ENCODE assay signal across 14 cellular contexts in the genomic region with DNA sequence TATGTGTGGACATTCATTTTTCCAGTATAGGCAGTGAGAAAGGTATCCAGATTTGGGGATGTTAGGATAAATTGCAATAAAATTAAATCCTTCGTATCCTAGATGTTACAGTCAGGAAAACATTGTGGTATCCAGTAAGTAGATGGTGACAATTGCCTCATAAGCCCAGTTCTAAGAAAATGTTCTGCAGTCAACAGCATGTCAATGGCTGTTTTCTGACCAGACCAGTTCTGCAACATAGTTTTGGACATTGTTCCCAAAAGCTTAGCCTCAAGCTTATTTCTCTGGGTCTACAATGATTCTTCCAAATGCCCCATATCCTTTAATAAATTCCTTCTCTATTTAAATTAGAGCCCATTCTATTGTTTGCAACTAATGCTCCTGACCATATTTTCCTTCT.
DNase-seq lines count a peak whose midpoint lies in the region; ATAC-seq and TF ChIP-seq lines count a peak whose summit lies in the region.
"Had no signal": no experiment of that assay in that cellular context is flagged by ENCODE, and none has a peak within 500 bp of the region (broad histone marks: within the 10 kb centered on the region; RNA-seq: fewer than 3 reads in every experiment).

No MANE protein-coding gene starts in this region.

- no peak for TF ChIP-seq CTCF in epithelial cell of esophagus (IDR thresholded peaks at IDR 0.05; ENCODE audit: insufficient read depth, low read depth, low read length, missing control alignments)

- TF ChIP-seq RAD21 in Ishikawa (IDR thresholded peaks at IDR 0.05; ENCODE audit: low read depth): 0 out of 2 replicates have a peak, but pooled peaks have one; percentile 2

- TF ChIP-seq EP300 in Ishikawa (IDR thresholded peaks at IDR 0.05; ENCODE audit: borderline replicate concordance): peak; percentile 44; the same call in 1 of the 2 replicates

- no peaks in the 10 kb centered on the region for H3K27me3 Mint-ChIP-seq in activated T-cell treated with anti-CD3 and anti-CD28 coated beads, Interleukin-2, amount 50 U/mL, for 72 hours (ENCODE audit: low read depth)

- peaks cover 0 to 2% of the 10 kb centered on the region in 2 donors for H3K36me3 Mint-ChIP-seq in activated T-cell treated with anti-CD3 and anti-CD28 coated beads, Interleukin-2, amount 50 U/mL, for 72 hours (ENCODE audit: insufficient read depth in 2 of 2)

- H3K4me3 Mint-ChIP-seq in activated T-cell treated with anti-CD3 and anti-CD28 coated beads, Interleukin-2, amount 50 U/mL, for 72 hours: no peak overlapping the region

- H3K4me3 ChIP-seq in epithelial cell of esophagus (ENCODE audit: low read length): no peak overlapping the region

- H3K27ac Mint-ChIP-seq in activated T-cell treated with anti-CD3 and anti-CD28 coated beads, Interleukin-2, amount 50 U/mL, for 72 hours: no peak overlapping the region

- peaks cover under 1 to 1% of the 10 kb centered on the region in 2 donors for H3K9me3 Mint-ChIP-seq in activated T-cell treated with anti-CD3 and anti-CD28 coated beads, Interleukin-2, amount 50 U/mL, for 72 hours

- DNase-seq in ELF-1 (ENCODE audit: low read depth, low spot score): peak; percentile 68
- DNase-seq in epithelial cell of esophagus (ENCODE audit: low read depth): peak; percentile 66
- peak; percentile 16 for DNase-seq in mucosa of gallbladder (ENCODE audit: low spot score)
- DNase-seq in activated T-cell treated with anti-CD3 and anti-CD28 coated beads, Interleukin-2, amount 50 U/mL, for 72 hours: no peak
- no peak for DNase-seq in OCI-M2 (lab: John Stamatoyannopoulos, UW; ENCODE audit: unreplicated experiment)
- no peak for DNase-seq in epidermal melanocyte (ENCODE audit: insufficient read length, low spot score)
- DNase-seq: COR-L47, DMS153, HCEC 1CT, NCI-H1417 treated with DMSO at 0.1 percent for 48 hours, NCI-H2029, NCI-H510A, SHP77 had no signal

- ATAC-seq in activated T-cell treated with anti-CD3 and anti-CD28 coated beads, Interleukin-2, amount 50 U/mL, for 72 hours (replicated peaks in 1 of 2): no peak

- H3K4me1 Mint-ChIP-seq in activated T-cell treated with anti-CD3 and anti-CD28 coated beads, Interleukin-2, amount 50 U/mL, for 72 hours (ENCODE audit: low read depth): no peaks in the 10 kb centered on the region

TF ChIP-seq in Ishikawa, 13 proteins besides CTCF, POLR2A, EP300 and RAD21:
- TF ChIP-seq TCF12 (IDR thresholded peaks at IDR 0.05; ENCODE audit: low read depth): peak; percentile 54; the same call in 1 of the 2 replicates
- TF ChIP-seq, protein P1, sequence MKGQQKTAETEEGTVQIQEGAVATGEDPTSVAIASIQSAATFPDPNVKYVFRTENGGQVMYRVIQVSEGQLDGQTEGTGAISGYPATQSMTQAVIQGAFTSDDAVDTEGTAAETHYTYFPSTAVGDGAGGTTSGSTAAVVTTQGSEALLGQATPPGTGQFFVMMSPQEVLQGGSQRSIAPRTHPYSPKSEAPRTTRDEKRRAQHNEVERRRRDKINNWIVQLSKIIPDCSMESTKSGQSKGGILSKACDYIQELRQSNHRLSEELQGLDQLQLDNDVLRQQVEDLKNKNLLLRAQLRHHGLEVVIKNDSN (IDR thresholded peaks at IDR 0.05): no peak
- peak; percentile 64 for TF ChIP-seq CEBPB (IDR thresholded peaks at IDR 0.05)
- no peak for TF ChIP-seq FOXM1 (IDR thresholded peaks at IDR 0.05; ENCODE audit: borderline replicate concordance, low read depth)
- no peak for TF ChIP-seq ZBTB7A (IDR thresholded peaks at IDR 0.05; ENCODE audit: low read depth)
- no peak for TF ChIP-seq CREB1 (IDR thresholded peaks at IDR 0.05; ENCODE audit: low read depth)
- TF ChIP-seq, protein P2, sequence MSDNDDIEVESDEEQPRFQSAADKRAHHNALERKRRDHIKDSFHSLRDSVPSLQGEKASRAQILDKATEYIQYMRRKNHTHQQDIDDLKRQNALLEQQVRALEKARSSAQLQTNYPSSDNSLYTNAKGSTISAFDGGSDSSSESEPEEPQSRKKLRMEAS (IDR thresholded peaks at IDR 0.05): peak; percentile 57; the same call in 1 of the 2 replicates
- peak; percentile 59; the same call in 1 of the 2 replicates for TF ChIP-seq YY1 (IDR thresholded peaks at IDR 0.05; ENCODE audit: low read depth)
- peak; percentile 75 for TF ChIP-seq TEAD4 (IDR thresholded peaks at IDR 0.05)
- no peak for TF ChIP-seq NFIC (IDR thresholded peaks at IDR 0.05)
- no peak for TF ChIP-seq EGR1 (IDR thresholded peaks at IDR 0.05)
- TF ChIP-seq, protein P3, sequence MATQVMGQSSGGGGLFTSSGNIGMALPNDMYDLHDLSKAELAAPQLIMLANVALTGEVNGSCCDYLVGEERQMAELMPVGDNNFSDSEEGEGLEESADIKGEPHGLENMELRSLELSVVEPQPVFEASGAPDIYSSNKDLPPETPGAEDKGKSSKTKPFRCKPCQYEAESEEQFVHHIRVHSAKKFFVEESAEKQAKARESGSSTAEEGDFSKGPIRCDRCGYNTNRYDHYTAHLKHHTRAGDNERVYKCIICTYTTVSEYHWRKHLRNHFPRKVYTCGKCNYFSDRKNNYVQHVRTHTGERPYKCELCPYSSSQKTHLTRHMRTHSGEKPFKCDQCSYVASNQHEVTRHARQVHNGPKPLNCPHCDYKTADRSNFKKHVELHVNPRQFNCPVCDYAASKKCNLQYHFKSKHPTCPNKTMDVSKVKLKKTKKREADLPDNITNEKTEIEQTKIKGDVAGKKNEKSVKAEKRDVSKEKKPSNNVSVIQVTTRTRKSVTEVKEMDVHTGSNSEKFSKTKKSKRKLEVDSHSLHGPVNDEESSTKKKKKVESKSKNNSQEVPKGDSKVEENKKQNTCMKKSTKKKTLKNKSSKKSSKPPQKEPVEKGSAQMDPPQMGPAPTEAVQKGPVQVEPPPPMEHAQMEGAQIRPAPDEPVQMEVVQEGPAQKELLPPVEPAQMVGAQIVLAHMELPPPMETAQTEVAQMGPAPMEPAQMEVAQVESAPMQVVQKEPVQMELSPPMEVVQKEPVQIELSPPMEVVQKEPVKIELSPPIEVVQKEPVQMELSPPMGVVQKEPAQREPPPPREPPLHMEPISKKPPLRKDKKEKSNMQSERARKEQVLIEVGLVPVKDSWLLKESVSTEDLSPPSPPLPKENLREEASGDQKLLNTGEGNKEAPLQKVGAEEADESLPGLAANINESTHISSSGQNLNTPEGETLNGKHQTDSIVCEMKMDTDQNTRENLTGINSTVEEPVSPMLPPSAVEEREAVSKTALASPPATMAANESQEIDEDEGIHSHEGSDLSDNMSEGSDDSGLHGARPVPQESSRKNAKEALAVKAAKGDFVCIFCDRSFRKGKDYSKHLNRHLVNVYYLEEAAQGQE (IDR thresholded peaks at IDR 0.05; ENCODE audit: low read depth): no peak
- TF ChIP-seq TAF1 (IDR thresholded peaks at IDR 0.05; ENCODE audit: low read depth): no peak

Comparison
In these comparisons a context has a peak if more than half of its experiments do, and no peak if none do; other contexts are left out.
1. DNase-seq: peak in ELF-1 (single experiment), epithelial cell of esophagus (single experiment) and mucosa of gallbladder (single experiment); none in activated T-cell treated with anti-CD3 and anti-CD28 coated beads, Interleukin-2, amount 50 U/mL, for 72 hours (0 of 2), OCI-M2 (single experiment) and epidermal melanocyte (single experiment).